Comparison of ENCODE assay signal across 28 cellular contexts in the genomic region with DNA sequence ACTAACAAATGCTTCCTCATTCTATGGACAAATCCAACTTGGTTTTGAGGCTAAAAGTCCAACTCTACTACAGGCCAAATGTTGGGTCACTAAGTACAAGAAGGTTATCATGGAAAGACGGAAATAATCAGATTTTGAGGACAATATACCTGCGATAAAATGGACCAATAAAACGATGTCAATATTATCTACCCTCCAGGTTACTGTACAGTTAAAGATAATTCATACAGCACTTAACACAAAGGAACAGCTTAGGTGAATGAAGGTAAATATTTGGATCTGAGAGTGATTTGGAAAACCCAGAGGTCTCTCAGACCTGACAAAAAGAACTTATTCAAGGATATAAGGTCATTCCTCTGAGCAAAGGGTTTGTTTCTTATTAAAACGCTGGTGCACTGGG.
"Had no signal": no experiment of that assay in that cellular context is flagged by ENCODE, and none has a peak within 500 bp of the region (broad histone marks: within the 10 kb centered on the region; RNA-seq: fewer than 3 reads in every experiment).

No MANE protein-coding gene starts in this region.

- DNase-seq: naive thymus-derived CD4-positive, alpha-beta T cell; natural killer cell; nucleus accumbens; pancreas; retina; right cardiac atrium; spleen; stimulated activated CD4-positive, alpha-beta T cell treated with anti-CD3 and anti-CD28 coated beads, Interleukin-12 subunit alpha, Interleukin-12 subunit beta, amount 100 ng/mL, for 4 hours; stimulated activated CD4-positive, alpha-beta T cell treated with anti-CD3 and anti-CD28 coated beads, Interleukin-1b, Interleukin-23, amount 100 ng/mL, for 48 hours; stimulated activated CD4-positive, alpha-beta T cell treated with anti-CD3 and anti-CD28 coated beads, Interleukin-4, amount 100 ng/mL, for 1 hour; stimulated activated CD4-positive, alpha-beta T cell treated with anti-CD3 and anti-CD28 coated beads, Interleukin-4, amount 100 ng/mL, for 4 hours; stimulated activated CD8-positive, alpha-beta memory T cell treated with anti-CD3 and anti-CD28 coated beads, Interleukin-4, amount 100 ng/mL, for 48 hours; stimulated activated naive CD4-positive, alpha-beta T cell; stimulated activated naive CD8-positive, alpha-beta T cell treated with anti-CD3 and anti-CD28 coated beads, Interleukin-15, amount 100 ng/mL, for 72 hours; stimulated activated naive CD8-positive, alpha-beta T cell treated with anti-CD3 and anti-CD28 coated beads, Interleukin-15, Interleukin-2, amounts not matched to agents 100 U/mL and 50 U/mL, for 24 hours; substantia nigra; testis; tibial artery; transverse colon; upper lobe of right lung; uterus had no signal

- ATAC-seq: naive thymus-derived CD4-positive, alpha-beta T cell; natural killer cell; pancreas; right cardiac atrium; sciatic nerve; stimulated activated memory B cell treated with anti-CD40 and anti-IgM and Interleukin-4, amounts not matched to agents 10 μg/mL and 1 μg/mL and 100 μg/mL, for 72 hours; stimulated activated naive CD8-positive, alpha-beta T cell treated with anti-CD3 and anti-CD28 coated beads, Interleukin-15, amount 100 ng/mL, for 72 hours; stimulated activated naive CD8-positive, alpha-beta T cell treated with anti-CD3 and anti-CD28 coated beads, Interleukin-15, Interleukin-2, amounts not matched to agents 100 U/mL and 50 U/mL, for 24 hours; upper lobe of right lung had no signal

- H3K36me3 ChIP-seq: neutrophil, pancreas, prostate gland, spleen, suprapubic skin, tibial artery, transverse colon, upper lobe of right lung, uterus had no signal

- FAIRE-seq: pancreas had no signal

- H3K27ac ChIP-seq: neutrophil, pancreas, prostate gland, skin epidermis, spleen, suprapubic skin, testis, tibial artery, transverse colon, upper lobe of right lung, uterus had no signal

- H3K4me2 ChIP-seq: smooth muscle cell had no signal

- H3K9me3 ChIP-seq: neutrophil, pancreas, prostate gland, spleen, suprapubic skin, testis, tibial artery, transverse colon, upper lobe of right lung, uterus had no signal

- H3K27me3 ChIP-seq: neutrophil, pancreas, suprapubic skin, testis, tibial artery, transverse colon, upper lobe of right lung, uterus had no signal

- H3K4me1 ChIP-seq: pancreas, prostate gland, spleen, suprapubic skin, testis, tibial artery, upper lobe of right lung, uterus had no signal

- H3K4me3 ChIP-seq: pancreas, prostate gland, skin epidermis, smooth muscle cell, spleen, suprapubic skin, testis, tibial artery, transverse colon, upper lobe of right lung, uterus had no signal
